In genomic region chr2:11742702-11743530, GRCh38 we compare ENCODE assay signal across 15 cellular contexts. TPM values are rescaled to one million over a fixed set of nuclear protein-coding genes. Genes with fewer than 3 reads are reported as not detected.
A peak's percentile ranks its signal among the peaks of the same experiment; 100 is the strongest.
DNase-seq lines count a peak whose midpoint lies in the region; ATAC-seq and TF ChIP-seq lines count a peak whose summit lies in the region.
"Had no signal": no experiment of that assay in that cellular context is flagged by ENCODE, and none has a peak within 500 bp of the region (broad histone marks: within the 10 kb centered on the region; RNA-seq: fewer than 3 reads in every experiment).

No MANE protein-coding gene starts in this region.

- H3K4me3 Mint-ChIP-seq in HFFc6 (no peak overlapping the region), brain (peak overlapping the region in 1 of 5 experiments; percentile 1), nephron progenitor cell (no peak overlapping the region)
- H3K4me3 Mint-ChIP-seq: activated naive CD8-positive, alpha-beta T cell treated with anti-CD3 and anti-CD28 coated beads for 36 hours had no signal

- H3K27ac ChIP-seq in C4-2B = peak overlapping the region; percentile 92

- TF ChIP-seq CTCF in C4-2B (conservative IDR thresholded peaks at IDR 0.05) (no peak), HFFc6 (IDR thresholded peaks at IDR 0.05) (no peak), brain (conservative IDR thresholded peaks at IDR 0.05) (no peak), nephron progenitor cell (IDR thresholded peaks at IDR 0.05) (no peak)

- ATAC-seq in GM21619 (IDR thresholded peaks at IDR 0.05; ENCODE audit: unreplicated experiment) = no peak

- H3K4me1 Mint-ChIP-seq in HFFc6 (ENCODE audit: low read depth) = peaks cover 61% of the 10 kb centered on the region
- peaks cover 55% of the 10 kb centered on the region for H3K4me1 Mint-ChIP-seq in brain
- peaks cover 86% of the 10 kb centered on the region for H3K4me1 Mint-ChIP-seq in nephron progenitor cell

- DNase-seq in HFFc6 (no peak), nephron progenitor cell (no peak), NCI-H187 treated with DMSO at 0.1 percent for 48 hours (lab: John Stamatoyannopoulos, UW) (no peak), nucleus accumbens (lab: John Stamatoyannopoulos, UW) (no peak)
- DNase-seq: activated CD8-positive, alpha-beta memory T cell treated with anti-CD3 and anti-CD28 coated beads, Interleukin-2, amount 10 ng/mL, durations not matched to agents 7 days and 5 days; activated naive CD8-positive, alpha-beta T cell treated with anti-CD3 and anti-CD28 coated beads for 36 hours; central memory CD4-positive, alpha-beta T cell; HCEC 1CT; head of caudate nucleus; naive B cell; stimulated activated CD4-positive, alpha-beta T cell treated with anti-CD3 and anti-CD28 coated beads, Interleukin-4, amount 100 ng/mL, for 4 hours; stimulated activated naive CD4-positive, alpha-beta T cell treated with Interleukin-2 at 50 U/mL for 16 hours had no signal

- no peaks in the 10 kb centered on the region for H3K9me3 Mint-ChIP-seq in HFFc6
- H3K9me3 Mint-ChIP-seq in brain = peaks cover 0 to 8% (median 3%) of the 10 kb centered on the region in 5 experiments
- no peaks in the 10 kb centered on the region for H3K9me3 Mint-ChIP-seq in nephron progenitor cell
- H3K9me3 Mint-ChIP-seq: activated naive CD8-positive, alpha-beta T cell treated with anti-CD3 and anti-CD28 coated beads for 36 hours; naive B cell had no signal

- H3K27me3 Mint-ChIP-seq in HFFc6 (ENCODE audit: insufficient read depth) (no peaks in the 10 kb centered on the region; the same call in 1 of the 2 replicates), brain (peaks cover 14% of the 10 kb centered on the region), nephron progenitor cell (ENCODE audit: low read depth, poor library complexity) (peaks cover 6% of the 10 kb centered on the region)
- H3K27me3 Mint-ChIP-seq: activated CD8-positive, alpha-beta memory T cell treated with anti-CD3 and anti-CD28 coated beads, Interleukin-2, amount 10 ng/mL, durations not matched to agents 7 days and 5 days; activated naive CD8-positive, alpha-beta T cell treated with anti-CD3 and anti-CD28 coated beads for 36 hours had no signal

- H3K36me3 Mint-ChIP-seq in HFFc6 (ENCODE audit: low read depth) (no peaks in the 10 kb centered on the region), brain (no peaks in the 10 kb centered on the region), nephron progenitor cell (ENCODE audit: low read depth) (no peaks in the 10 kb centered on the region)
- H3K36me3 Mint-ChIP-seq: activated naive CD8-positive, alpha-beta T cell treated with anti-CD3 and anti-CD28 coated beads for 36 hours; naive B cell had no signal

- peak overlapping the region; percentile 8; the same call in 1 of the 2 replicates for H3K27ac Mint-ChIP-seq in HFFc6
- peak overlapping the region in 4 of 5 experiments; percentile 13 to 63 (median 28) for H3K27ac Mint-ChIP-seq in brain
- H3K27ac Mint-ChIP-seq in nephron progenitor cell = peak overlapping the region; percentile 90

RNA-seq across cellular contexts. Expression of gene LPIN1, which starts 3.5 kb away (rescaled TPM):
- total RNA-seq in HFFc6 (2021; fragmentation: NEBNext Ultra II Directional; extraction: Animal tissue kit (Norgen Biotek cat#: 25700)) = 10 to 100 TPM; 17.5 to 22.9 (median 20.7) TPM
- polyA plus RNA-seq in brain (ENCODE audit: insufficient read depth, low read depth, low replicate concordance) = 15.0 TPM

Comparison
In these comparisons a context has a peak if more than half of its experiments do, and no peak if none do; other contexts are left out.
1. H3K27ac Mint-ChIP-seq: peak in every context shown above with its lines; median percentile 90 in nephron progenitor cell; 28 in brain; 8 in HFFc6.